1 cellular context compared by ENCODE assay signal in the genomic region with DNA sequence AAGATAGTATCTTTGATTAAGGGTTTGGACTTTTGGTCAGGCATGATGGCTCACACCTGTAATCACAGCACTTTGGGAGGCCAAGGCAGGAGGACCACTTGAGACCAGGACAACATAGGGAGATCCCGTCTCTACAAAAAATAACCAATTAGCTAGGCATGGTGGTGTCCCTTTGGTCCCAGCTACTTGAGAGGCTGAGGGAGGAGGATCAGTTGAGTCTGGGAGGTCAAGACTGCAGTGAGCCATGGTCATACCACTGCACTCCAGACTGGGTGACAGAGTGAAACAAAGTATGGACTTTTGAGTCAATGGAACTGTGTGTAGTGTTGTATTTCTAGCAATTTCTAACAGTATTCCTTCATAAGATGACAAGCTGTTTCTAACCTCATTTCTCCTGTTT.
TF ChIP-seq lines count a peak whose summit lies in the region.

No MANE protein-coding gene starts in this region.

TF ChIP-seq in HepG2, 621 proteins besides CTCF, POLR2A, EP300 and RAD21:
- TF ChIP-seq ZNF616 (CRISPR knock-in tag; IDR thresholded peaks at IDR 0.05; ENCODE audit: low read depth) (no peak), RBM22 (optimal IDR thresholded peaks at IDR 0.05; ENCODE audit: low read length) (peak; percentile 76), POLR2G (IDR thresholded peaks at IDR 0.05; ENCODE audit: low read depth, low read length) (peak; percentile 50; the same call in 1 of the 2 replicates), POLR2AphosphoS2 (IDR thresholded peaks at IDR 0.05; ENCODE audit: low read depth, low read length) (0 out of 2 replicates have a peak, but pooled peaks have one; percentile 75)
- TF ChIP-seq, protein P1, sequence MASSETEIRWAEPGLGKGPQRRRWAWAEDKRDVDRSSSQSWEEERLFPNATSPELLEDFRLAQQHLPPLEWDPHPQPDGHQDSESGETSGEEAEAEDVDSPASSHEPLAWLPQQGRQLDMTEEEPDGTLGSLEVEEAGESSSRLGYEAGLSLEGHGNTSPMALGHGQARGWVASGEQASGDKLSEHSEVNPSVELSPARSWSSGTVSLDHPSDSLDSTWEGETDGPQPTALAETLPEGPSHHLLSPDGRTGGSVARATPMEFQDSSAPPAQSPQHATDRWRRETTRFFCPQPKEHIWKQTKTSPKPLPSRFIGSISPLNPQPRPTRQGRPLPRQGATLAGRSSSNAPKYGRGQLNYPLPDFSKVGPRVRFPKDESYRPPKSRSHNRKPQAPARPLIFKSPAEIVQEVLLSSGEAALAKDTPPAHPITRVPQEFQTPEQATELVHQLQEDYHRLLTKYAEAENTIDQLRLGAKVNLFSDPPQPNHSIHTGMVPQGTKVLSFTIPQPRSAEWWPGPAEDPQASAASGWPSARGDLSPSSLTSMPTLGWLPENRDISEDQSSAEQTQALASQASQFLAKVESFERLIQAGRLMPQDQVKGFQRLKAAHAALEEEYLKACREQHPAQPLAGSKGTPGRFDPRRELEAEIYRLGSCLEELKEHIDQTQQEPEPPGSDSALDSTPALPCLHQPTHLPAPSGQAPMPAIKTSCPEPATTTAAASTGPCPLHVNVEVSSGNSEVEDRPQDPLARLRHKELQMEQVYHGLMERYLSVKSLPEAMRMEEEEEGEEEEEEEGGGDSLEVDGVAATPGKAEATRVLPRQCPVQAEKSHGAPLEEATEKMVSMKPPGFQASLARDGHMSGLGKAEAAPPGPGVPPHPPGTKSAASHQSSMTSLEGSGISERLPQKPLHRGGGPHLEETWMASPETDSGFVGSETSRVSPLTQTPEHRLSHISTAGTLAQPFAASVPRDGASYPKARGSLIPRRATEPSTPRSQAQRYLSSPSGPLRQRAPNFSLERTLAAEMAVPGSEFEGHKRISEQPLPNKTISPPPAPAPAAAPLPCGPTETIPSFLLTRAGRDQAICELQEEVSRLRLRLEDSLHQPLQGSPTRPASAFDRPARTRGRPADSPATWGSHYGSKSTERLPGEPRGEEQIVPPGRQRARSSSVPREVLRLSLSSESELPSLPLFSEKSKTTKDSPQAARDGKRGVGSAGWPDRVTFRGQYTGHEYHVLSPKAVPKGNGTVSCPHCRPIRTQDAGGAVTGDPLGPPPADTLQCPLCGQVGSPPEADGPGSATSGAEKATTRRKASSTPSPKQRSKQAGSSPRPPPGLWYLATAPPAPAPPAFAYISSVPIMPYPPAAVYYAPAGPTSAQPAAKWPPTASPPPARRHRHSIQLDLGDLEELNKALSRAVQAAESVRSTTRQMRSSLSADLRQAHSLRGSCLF (CRISPR knock-in tag; IDR thresholded peaks at IDR 0.05; ENCODE audit: borderline replicate concordance) = no peak
- TF ChIP-seq, protein P2, sequence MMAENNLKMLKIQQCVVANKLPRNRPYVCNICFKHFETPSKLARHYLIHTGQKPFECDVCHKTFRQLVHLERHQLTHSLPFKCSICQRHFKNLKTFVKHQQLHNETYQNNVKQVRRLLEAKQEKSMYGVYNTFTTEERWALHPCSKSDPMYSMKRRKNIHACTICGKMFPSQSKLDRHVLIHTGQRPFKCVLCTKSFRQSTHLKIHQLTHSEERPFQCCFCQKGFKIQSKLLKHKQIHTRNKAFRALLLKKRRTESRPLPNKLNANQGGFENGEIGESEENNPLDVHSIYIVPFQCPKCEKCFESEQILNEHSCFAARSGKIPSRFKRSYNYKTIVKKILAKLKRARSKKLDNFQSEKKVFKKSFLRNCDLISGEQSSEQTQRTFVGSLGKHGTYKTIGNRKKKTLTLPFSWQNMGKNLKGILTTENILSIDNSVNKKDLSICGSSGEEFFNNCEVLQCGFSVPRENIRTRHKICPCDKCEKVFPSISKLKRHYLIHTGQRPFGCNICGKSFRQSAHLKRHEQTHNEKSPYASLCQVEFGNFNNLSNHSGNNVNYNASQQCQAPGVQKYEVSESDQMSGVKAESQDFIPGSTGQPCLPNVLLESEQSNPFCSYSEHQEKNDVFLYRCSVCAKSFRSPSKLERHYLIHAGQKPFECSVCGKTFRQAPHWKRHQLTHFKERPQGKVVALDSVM (CRISPR knock-in tag; IDR thresholded peaks at IDR 0.05) = peak; percentile 46; the same call in 1 of the 2 replicates
